In genomic region chrX:38654302-38654701, GRCh38 we compare ENCODE assay signal across 9 cellular contexts.
DNase-seq lines count a peak whose midpoint lies in the region; ATAC-seq, FAIRE-seq and TF ChIP-seq lines count a peak whose summit lies in the region.
"Had no signal": no experiment of that assay in that cellular context is flagged by ENCODE, and none has a peak within 500 bp of the region (broad histone marks: within the 10 kb centered on the region; RNA-seq: fewer than 3 reads in every experiment).

No MANE protein-coding gene starts in this region.

- no peak overlapping the region for H3K27ac ChIP-seq in pancreas
- H3K27ac ChIP-seq: SK-N-MC had no signal

- TF ChIP-seq CTCF in GM12873 (IDR thresholded peaks at IDR 0.05; ENCODE audit: insufficient read depth, low read depth, low read length, missing control alignments) (peak; percentile 48), epithelial cell of esophagus (IDR thresholded peaks at IDR 0.05; ENCODE audit: insufficient read depth, low read depth, low read length, missing control alignments) (peak; percentile 54), pancreas (IDR thresholded peaks at IDR 0.05) (peak; percentile 24 to 59 (median 38))

- H3K4me1 ChIP-seq in pancreas, result no peaks in the 10 kb centered on the region

- WGBS in pancreas, 2 donors, result 31 to 62% methylated on average over 1 of the region's 1 CpG

- DNase-seq in NCI-H460 (ENCODE audit: extremely low read depth, low read depth) (peak; percentile 38), epithelial cell of esophagus (ENCODE audit: low read depth) (peak; percentile 40), pancreas (no peak), T1000 (lab: John Stamatoyannopoulos, UW) (no peak)
- no peak for DNase-seq in activated CD4-positive, CD25-positive, alpha-beta regulatory T cell (lab: John Stamatoyannopoulos, UW)

- no peaks in the 10 kb centered on the region for H3K9me3 ChIP-seq in pancreas

- FAIRE-seq in pancreas (lab: Jason Lieb, UNC), result peak; percentile 65

- H3K4me3 ChIP-seq in epithelial cell of esophagus (ENCODE audit: low read length), result no peak overlapping the region
- H3K4me3 ChIP-seq in pancreas, result no peak overlapping the region
- H3K4me3 ChIP-seq: SK-N-MC had no signal

- no peaks in the 10 kb centered on the region for H3K36me3 ChIP-seq in pancreas

- H3K27me3 ChIP-seq in pancreas, result peaks cover 0 to 4% (median 0%) of the 10 kb centered on the region in 4 donors

- peak; percentile 63 to 85 (median 78) for ATAC-seq in pancreas
- no peak for ATAC-seq in GM18870 (IDR thresholded peaks at IDR 0.05; ENCODE audit: unreplicated experiment)
- ATAC-seq in HG03432 (IDR thresholded peaks at IDR 0.05; ENCODE audit: unreplicated experiment), result no peak

- intact Hi-C loops in pancreas (cut with DNase I), result no loop called here

Comparison
In these comparisons a context has a peak if more than half of its experiments do, and no peak if none do; other contexts are left out.
1. DNase-seq: peak in NCI-H460 (single experiment) and epithelial cell of esophagus (single experiment); none in pancreas (0 of 6), activated CD4-positive, CD25-positive, alpha-beta regulatory T cell (0 of 4) and T1000 (single experiment).
2. ATAC-seq: peak in pancreas (4 of 4); none in GM18870 (single experiment) and HG03432 (single experiment).
3. Peak in every context shown above with its lines, with median percentiles within 50 percentile points of each other: CTCF ChIP-seq.